2 cellular contexts compared by ENCODE assay signal in genomic region chr10:132461683-132462231, GRCh38.
TF ChIP-seq lines count a peak whose summit lies in the region.

No MANE protein-coding gene starts in this region.

TF ChIP-seq in HepG2, 621 proteins besides CTCF, POLR2A, EP300 and RAD21:
- TF ChIP-seq PBX2 (CRISPR knock-in tag; IDR thresholded peaks at IDR 0.05), result no peak
- TF ChIP-seq ZNF678 (CRISPR knock-in tag; IDR thresholded peaks at IDR 0.05), result no peak
- TF ChIP-seq KAT8 (CRISPR knock-in tag; IDR thresholded peaks at IDR 0.05), result no peak
- no peak for TF ChIP-seq FOSL1 (CRISPR knock-in tag; IDR thresholded peaks at IDR 0.05; ENCODE audit: borderline replicate concordance)
- no peak for TF ChIP-seq ARNT2 (CRISPR knock-in tag; IDR thresholded peaks at IDR 0.05; ENCODE audit: low read depth)
- TF ChIP-seq ZFYVE20 (CRISPR knock-in tag; IDR thresholded peaks at IDR 0.05; ENCODE audit: borderline replicate concordance, low read depth), result no peak

TF ChIP-seq in H1, 55 proteins besides CTCF, POLR2A, EP300 and RAD21:
- TF ChIP-seq CEBPB (IDR thresholded peaks at IDR 0.05; ENCODE audit: low read depth, low read length) (no peak), SIN3A (conservative IDR thresholded peaks at IDR 0.05 in 1 of 2, IDR thresholded peaks at IDR 0.05 in 1 of 2; ENCODE audit: low read depth in 1 of 2, low read length in 2 of 2) (no peak)
